Comparison of ENCODE assay signal across 1 cellular context in the genomic region with DNA sequence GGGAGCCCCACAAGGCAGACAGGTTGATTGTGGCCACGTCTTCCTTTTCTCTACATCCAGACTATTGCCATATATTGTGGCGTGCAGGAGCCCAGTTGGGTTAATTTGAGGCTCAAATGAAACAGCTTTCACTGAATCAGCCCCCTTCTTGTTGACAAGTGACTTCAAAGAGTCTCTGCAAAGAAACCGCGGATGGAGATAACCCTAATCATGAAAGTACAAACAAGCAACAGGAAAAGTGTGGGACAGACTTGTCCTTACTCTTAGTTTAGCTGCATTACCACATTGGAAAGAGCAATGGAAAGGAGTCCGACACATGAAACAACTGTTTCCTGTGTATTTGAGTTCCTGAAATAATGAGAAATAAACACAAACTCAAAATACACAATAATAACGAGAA.
A peak's percentile ranks its signal among the peaks of the same experiment; 100 is the strongest.
TF ChIP-seq lines count a peak whose summit lies in the region.

No MANE protein-coding gene starts in this region.

TF ChIP-seq in K562, 482 proteins besides CTCF, POLR2A, EP300 and RAD21 (continued from another document and continues in another):
- TF ChIP-seq POU5F1 (IDR thresholded peaks at IDR 0.05; ENCODE audit: borderline replicate concordance, low read depth, low read length, partially characterized antibody) = no peak
- TF ChIP-seq TCF7L2 (IDR thresholded peaks at IDR 0.05; ENCODE audit: low read depth, low read length) = peak; percentile 67; the same call in 1 of the 2 replicates
- TF ChIP-seq, protein P1, sequence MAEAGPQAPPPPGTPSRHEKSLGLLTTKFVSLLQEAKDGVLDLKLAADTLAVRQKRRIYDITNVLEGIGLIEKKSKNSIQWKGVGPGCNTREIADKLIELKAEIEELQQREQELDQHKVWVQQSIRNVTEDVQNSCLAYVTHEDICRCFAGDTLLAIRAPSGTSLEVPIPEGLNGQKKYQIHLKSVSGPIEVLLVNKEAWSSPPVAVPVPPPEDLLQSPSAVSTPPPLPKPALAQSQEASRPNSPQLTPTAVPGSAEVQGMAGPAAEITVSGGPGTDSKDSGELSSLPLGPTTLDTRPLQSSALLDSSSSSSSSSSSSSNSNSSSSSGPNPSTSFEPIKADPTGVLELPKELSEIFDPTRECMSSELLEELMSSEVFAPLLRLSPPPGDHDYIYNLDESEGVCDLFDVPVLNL (CRISPR knock-in tag; IDR thresholded peaks at IDR 0.05; ENCODE audit: low read depth) = no peak
- no peak for TF ChIP-seq ZBTB7A (IDR thresholded peaks at IDR 0.05; ENCODE audit: borderline replicate concordance, control insufficient read depth, low read depth, low read length)
- peak in 1 of 2 experiments; percentile 49; a peak in 1 of 3 replicates for TF ChIP-seq CBX3 (IDR thresholded peaks at IDR 0.05; ENCODE audit: borderline replicate concordance in 1 of 2, low read length in 2 of 2)
- no peak for TF ChIP-seq COPS2 (conservative IDR thresholded peaks at IDR 0.05)
- TF ChIP-seq, protein P2, sequence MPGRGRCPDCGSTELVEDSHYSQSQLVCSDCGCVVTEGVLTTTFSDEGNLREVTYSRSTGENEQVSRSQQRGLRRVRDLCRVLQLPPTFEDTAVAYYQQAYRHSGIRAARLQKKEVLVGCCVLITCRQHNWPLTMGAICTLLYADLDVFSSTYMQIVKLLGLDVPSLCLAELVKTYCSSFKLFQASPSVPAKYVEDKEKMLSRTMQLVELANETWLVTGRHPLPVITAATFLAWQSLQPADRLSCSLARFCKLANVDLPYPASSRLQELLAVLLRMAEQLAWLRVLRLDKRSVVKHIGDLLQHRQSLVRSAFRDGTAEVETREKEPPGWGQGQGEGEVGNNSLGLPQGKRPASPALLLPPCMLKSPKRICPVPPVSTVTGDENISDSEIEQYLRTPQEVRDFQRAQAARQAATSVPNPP (IDR thresholded peaks at IDR 0.05; ENCODE audit: borderline replicate concordance, insufficient read depth, insufficient read length) = no peak
- TF ChIP-seq, protein P3, sequence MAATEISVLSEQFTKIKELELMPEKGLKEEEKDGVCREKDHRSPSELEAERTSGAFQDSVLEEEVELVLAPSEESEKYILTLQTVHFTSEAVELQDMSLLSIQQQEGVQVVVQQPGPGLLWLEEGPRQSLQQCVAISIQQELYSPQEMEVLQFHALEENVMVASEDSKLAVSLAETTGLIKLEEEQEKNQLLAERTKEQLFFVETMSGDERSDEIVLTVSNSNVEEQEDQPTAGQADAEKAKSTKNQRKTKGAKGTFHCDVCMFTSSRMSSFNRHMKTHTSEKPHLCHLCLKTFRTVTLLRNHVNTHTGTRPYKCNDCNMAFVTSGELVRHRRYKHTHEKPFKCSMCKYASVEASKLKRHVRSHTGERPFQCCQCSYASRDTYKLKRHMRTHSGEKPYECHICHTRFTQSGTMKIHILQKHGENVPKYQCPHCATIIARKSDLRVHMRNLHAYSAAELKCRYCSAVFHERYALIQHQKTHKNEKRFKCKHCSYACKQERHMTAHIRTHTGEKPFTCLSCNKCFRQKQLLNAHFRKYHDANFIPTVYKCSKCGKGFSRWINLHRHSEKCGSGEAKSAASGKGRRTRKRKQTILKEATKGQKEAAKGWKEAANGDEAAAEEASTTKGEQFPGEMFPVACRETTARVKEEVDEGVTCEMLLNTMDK (IDR thresholded peaks at IDR 0.05; ENCODE audit: borderline replicate concordance, insufficient read depth, low read depth, low read length, poor library complexity, severe bottlenecking) = no peak
- TF ChIP-seq TAF7 (tag; IDR thresholded peaks at IDR 0.05) = no peak
- TF ChIP-seq, protein P4, sequence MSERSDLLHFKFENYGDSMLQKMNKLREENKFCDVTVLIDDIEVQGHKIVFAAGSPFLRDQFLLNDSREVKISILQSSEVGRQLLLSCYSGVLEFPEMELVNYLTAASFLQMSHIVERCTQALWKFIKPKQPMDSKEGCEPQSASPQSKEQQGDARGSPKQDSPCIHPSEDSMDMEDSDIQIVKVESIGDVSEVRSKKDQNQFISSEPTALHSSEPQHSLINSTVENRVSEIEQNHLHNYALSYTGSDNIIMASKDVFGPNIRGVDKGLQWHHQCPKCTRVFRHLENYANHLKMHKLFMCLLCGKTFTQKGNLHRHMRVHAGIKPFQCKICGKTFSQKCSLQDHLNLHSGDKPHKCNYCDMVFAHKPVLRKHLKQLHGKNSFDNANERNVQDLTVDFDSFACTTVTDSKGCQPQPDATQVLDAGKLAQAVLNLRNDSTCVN (CRISPR knock-in tag; IDR thresholded peaks at IDR 0.05) = no peak
- TF ChIP-seq, protein P5, sequence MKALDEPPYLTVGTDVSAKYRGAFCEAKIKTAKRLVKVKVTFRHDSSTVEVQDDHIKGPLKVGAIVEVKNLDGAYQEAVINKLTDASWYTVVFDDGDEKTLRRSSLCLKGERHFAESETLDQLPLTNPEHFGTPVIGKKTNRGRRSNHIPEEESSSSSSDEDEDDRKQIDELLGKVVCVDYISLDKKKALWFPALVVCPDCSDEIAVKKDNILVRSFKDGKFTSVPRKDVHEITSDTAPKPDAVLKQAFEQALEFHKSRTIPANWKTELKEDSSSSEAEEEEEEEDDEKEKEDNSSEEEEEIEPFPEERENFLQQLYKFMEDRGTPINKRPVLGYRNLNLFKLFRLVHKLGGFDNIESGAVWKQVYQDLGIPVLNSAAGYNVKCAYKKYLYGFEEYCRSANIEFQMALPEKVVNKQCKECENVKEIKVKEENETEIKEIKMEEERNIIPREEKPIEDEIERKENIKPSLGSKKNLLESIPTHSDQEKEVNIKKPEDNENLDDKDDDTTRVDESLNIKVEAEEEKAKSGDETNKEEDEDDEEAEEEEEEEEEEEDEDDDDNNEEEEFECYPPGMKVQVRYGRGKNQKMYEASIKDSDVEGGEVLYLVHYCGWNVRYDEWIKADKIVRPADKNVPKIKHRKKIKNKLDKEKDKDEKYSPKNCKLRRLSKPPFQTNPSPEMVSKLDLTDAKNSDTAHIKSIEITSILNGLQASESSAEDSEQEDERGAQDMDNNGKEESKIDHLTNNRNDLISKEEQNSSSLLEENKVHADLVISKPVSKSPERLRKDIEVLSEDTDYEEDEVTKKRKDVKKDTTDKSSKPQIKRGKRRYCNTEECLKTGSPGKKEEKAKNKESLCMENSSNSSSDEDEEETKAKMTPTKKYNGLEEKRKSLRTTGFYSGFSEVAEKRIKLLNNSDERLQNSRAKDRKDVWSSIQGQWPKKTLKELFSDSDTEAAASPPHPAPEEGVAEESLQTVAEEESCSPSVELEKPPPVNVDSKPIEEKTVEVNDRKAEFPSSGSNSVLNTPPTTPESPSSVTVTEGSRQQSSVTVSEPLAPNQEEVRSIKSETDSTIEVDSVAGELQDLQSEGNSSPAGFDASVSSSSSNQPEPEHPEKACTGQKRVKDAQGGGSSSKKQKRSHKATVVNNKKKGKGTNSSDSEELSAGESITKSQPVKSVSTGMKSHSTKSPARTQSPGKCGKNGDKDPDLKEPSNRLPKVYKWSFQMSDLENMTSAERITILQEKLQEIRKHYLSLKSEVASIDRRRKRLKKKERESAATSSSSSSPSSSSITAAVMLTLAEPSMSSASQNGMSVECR (CRISPR knock-in tag; IDR thresholded peaks at IDR 0.05) = no peak
- TF ChIP-seq DPF2 (IDR thresholded peaks at IDR 0.05) = peak; percentile 66
- TF ChIP-seq ZC3H8 (IDR thresholded peaks at IDR 0.05) = no peak
- TF ChIP-seq SRSF3 (IDR thresholded peaks at IDR 0.05; ENCODE audit: insufficient read depth, low read length) = no peak
- TF ChIP-seq, protein P6, sequence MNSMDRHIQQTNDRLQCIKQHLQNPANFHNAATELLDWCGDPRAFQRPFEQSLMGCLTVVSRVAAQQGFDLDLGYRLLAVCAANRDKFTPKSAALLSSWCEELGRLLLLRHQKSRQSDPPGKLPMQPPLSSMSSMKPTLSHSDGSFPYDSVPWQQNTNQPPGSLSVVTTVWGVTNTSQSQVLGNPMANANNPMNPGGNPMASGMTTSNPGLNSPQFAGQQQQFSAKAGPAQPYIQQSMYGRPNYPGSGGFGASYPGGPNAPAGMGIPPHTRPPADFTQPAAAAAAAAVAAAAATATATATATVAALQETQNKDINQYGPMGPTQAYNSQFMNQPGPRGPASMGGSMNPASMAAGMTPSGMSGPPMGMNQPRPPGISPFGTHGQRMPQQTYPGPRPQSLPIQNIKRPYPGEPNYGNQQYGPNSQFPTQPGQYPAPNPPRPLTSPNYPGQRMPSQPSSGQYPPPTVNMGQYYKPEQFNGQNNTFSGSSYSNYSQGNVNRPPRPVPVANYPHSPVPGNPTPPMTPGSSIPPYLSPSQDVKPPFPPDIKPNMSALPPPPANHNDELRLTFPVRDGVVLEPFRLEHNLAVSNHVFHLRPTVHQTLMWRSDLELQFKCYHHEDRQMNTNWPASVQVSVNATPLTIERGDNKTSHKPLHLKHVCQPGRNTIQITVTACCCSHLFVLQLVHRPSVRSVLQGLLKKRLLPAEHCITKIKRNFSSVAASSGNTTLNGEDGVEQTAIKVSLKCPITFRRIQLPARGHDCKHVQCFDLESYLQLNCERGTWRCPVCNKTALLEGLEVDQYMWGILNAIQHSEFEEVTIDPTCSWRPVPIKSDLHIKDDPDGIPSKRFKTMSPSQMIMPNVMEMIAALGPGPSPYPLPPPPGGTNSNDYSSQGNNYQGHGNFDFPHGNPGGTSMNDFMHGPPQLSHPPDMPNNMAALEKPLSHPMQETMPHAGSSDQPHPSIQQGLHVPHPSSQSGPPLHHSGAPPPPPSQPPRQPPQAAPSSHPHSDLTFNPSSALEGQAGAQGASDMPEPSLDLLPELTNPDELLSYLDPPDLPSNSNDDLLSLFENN (IDR thresholded peaks at IDR 0.05; ENCODE audit: low read depth in 2 of 2, low read length in 2 of 2) = no peak
- TF ChIP-seq, protein P7, sequence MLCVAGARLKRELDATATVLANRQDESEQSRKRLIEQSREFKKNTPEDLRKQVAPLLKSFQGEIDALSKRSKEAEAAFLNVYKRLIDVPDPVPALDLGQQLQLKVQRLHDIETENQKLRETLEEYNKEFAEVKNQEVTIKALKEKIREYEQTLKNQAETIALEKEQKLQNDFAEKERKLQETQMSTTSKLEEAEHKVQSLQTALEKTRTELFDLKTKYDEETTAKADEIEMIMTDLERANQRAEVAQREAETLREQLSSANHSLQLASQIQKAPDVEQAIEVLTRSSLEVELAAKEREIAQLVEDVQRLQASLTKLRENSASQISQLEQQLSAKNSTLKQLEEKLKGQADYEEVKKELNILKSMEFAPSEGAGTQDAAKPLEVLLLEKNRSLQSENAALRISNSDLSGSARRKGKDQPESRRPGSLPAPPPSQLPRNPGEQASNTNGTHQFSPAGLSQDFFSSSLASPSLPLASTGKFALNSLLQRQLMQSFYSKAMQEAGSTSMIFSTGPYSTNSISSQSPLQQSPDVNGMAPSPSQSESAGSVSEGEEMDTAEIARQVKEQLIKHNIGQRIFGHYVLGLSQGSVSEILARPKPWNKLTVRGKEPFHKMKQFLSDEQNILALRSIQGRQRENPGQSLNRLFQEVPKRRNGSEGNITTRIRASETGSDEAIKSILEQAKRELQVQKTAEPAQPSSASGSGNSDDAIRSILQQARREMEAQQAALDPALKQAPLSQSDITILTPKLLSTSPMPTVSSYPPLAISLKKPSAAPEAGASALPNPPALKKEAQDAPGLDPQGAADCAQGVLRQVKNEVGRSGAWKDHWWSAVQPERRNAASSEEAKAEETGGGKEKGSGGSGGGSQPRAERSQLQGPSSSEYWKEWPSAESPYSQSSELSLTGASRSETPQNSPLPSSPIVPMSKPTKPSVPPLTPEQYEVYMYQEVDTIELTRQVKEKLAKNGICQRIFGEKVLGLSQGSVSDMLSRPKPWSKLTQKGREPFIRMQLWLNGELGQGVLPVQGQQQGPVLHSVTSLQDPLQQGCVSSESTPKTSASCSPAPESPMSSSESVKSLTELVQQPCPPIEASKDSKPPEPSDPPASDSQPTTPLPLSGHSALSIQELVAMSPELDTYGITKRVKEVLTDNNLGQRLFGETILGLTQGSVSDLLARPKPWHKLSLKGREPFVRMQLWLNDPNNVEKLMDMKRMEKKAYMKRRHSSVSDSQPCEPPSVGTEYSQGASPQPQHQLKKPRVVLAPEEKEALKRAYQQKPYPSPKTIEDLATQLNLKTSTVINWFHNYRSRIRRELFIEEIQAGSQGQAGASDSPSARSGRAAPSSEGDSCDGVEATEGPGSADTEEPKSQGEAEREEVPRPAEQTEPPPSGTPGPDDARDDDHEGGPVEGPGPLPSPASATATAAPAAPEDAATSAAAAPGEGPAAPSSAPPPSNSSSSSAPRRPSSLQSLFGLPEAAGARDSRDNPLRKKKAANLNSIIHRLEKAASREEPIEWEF (CRISPR knock-in tag; IDR thresholded peaks at IDR 0.05) = no peak
- TF ChIP-seq CXXC5 (CRISPR knock-in tag; IDR thresholded peaks at IDR 0.05) = no peak
- no peak for TF ChIP-seq NELFE (IDR thresholded peaks at IDR 0.05; ENCODE audit: insufficient read depth, insufficient read length)
- no peak for TF ChIP-seq U2AF1 (optimal IDR thresholded peaks at IDR 0.05; ENCODE audit: low read depth, low read length)
- no peak for TF ChIP-seq ZNF12 (CRISPR knock-in tag; IDR thresholded peaks at IDR 0.05)
- TF ChIP-seq TSC22D4 (tag; IDR thresholded peaks at IDR 0.05) = no peak
- no peak for TF ChIP-seq RBFOX2 (IDR thresholded peaks at IDR 0.05; ENCODE audit: low read depth, low read length)
- TF ChIP-seq, protein P8, sequence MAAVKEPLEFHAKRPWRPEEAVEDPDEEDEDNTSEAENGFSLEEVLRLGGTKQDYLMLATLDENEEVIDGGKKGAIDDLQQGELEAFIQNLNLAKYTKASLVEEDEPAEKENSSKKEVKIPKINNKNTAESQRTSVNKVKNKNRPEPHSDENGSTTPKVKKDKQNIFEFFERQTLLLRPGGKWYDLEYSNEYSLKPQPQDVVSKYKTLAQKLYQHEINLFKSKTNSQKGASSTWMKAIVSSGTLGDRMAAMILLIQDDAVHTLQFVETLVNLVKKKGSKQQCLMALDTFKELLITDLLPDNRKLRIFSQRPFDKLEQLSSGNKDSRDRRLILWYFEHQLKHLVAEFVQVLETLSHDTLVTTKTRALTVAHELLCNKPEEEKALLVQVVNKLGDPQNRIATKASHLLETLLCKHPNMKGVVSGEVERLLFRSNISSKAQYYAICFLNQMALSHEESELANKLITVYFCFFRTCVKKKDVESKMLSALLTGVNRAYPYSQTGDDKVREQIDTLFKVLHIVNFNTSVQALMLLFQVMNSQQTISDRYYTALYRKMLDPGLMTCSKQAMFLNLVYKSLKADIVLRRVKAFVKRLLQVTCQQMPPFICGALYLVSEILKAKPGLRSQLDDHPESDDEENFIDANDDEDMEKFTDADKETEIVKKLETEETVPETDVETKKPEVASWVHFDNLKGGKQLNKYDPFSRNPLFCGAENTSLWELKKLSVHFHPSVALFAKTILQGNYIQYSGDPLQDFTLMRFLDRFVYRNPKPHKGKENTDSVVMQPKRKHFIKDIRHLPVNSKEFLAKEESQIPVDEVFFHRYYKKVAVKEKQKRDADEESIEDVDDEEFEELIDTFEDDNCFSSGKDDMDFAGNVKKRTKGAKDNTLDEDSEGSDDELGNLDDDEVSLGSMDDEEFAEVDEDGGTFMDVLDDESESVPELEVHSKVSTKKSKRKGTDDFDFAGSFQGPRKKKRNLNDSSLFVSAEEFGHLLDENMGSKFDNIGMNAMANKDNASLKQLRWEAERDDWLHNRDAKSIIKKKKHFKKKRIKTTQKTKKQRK (IDR thresholded peaks at IDR 0.05; ENCODE audit: borderline replicate concordance, low read depth, low read length) = no peak
- no peak for TF ChIP-seq SMAD2 (IDR thresholded peaks at IDR 0.05; ENCODE audit: low read depth, low read length)
- peak; percentile 49 for TF ChIP-seq CBFA2T2 (conservative IDR thresholded peaks at IDR 0.05)
- TF ChIP-seq HOXB6 (CRISPR knock-in tag; IDR thresholded peaks at IDR 0.05; ENCODE audit: borderline replicate concordance) = no peak
- no peak for TF ChIP-seq RBM17 (IDR thresholded peaks at IDR 0.05; ENCODE audit: borderline replicate concordance, low read depth, low read length)
- TF ChIP-seq L3MBTL2 (IDR thresholded peaks at IDR 0.05) = no peak
- no peak for TF ChIP-seq ZNF561 (CRISPR knock-in tag; conservative IDR thresholded peaks at IDR 0.05)
- no peak for TF ChIP-seq E2F3 (CRISPR knock-in tag; IDR thresholded peaks at IDR 0.05)
- TF ChIP-seq KDM1A (IDR thresholded peaks at IDR 0.05) = peak in 1 of 2 experiments; percentile 55; a peak in 2 of 4 replicates
- no peak for TF ChIP-seq NEUROD1 (IDR thresholded peaks at IDR 0.05; ENCODE audit: borderline replicate concordance, low read depth, low read length, partially characterized antibody)
- TF ChIP-seq SMARCB1 (IDR thresholded peaks at IDR 0.05; ENCODE audit: insufficient read length, low read depth) = no peak
